32 cellular contexts compared by ENCODE assay signal in genomic region chr11:64930346-64930745, GRCh38. TPM values are rescaled to one million over a fixed set of nuclear protein-coding genes. Genes with fewer than 3 reads are reported as not detected.
"Had no signal": no experiment of that assay in that cellular context is flagged by ENCODE, and none has a peak within 500 bp of the region (broad histone marks: within the 10 kb centered on the region; RNA-seq: fewer than 3 reads in every experiment).

No MANE protein-coding gene starts in this region.

- DNase-seq: colonic mucosa; cortex of kidney; effector CD8-positive, alpha-beta T cell; effector memory CD8-positive, alpha-beta T cell; endodermal cell; erythroblast; esophagus squamous epithelium; foreskin fibroblast; foreskin melanocyte; gastrocnemius medialis; glutamatergic neuron; head of caudate nucleus; heart right ventricle; hippocampal formation; left cardiac atrium; left lung; left ventricle myocardium superior; lower lobe of right lung; mesenchymal stem cell; mucosa of descending colon; naive B cell had no signal

- H3K27ac Mint-ChIP-seq: dendritic cell treated with granulocyte-macrophage colony-stimulating factor and Interleukin-4, amounts not matched to agents 40 ng/mL and 50 ng/mL, for 4 days; effector memory CD8-positive, alpha-beta T cell; endodermal cell; mesothelial cell of epicardium had no signal

- ATAC-seq: effector memory CD8-positive, alpha-beta T cell; esophagus mucosa; gastrocnemius medialis; heart right ventricle; left cardiac atrium; left lung; left ventricle myocardium superior; lower lobe of right lung; mucosa of descending colon had no signal

- H3K9me3 Mint-ChIP-seq: dendritic cell treated with granulocyte-macrophage colony-stimulating factor and Interleukin-4, amounts not matched to agents 40 ng/mL and 50 ng/mL, for 4 days; effector memory CD8-positive, alpha-beta T cell; endodermal cell; mesothelial cell of epicardium; naive B cell had no signal

- H3K4me3 Mint-ChIP-seq: dendritic cell treated with granulocyte-macrophage colony-stimulating factor and Interleukin-4, amounts not matched to agents 40 ng/mL and 50 ng/mL, for 4 days; effector memory CD8-positive, alpha-beta T cell; endodermal cell; mesothelial cell of epicardium; naive B cell had no signal

- H3K4me3 ChIP-seq: colonic mucosa, esophagus squamous epithelium, gastrocnemius medialis, heart right ventricle, left lung, lower lobe of right lung, mucosa of descending colon had no signal

- H3K27ac ChIP-seq: colonic mucosa, epithelial cell of prostate, esophagus squamous epithelium, gastrocnemius medialis, heart right ventricle, left lung, lower lobe of right lung had no signal

- H3K27me3 Mint-ChIP-seq: effector memory CD8-positive, alpha-beta T cell; naive B cell had no signal

- H3K27me3 ChIP-seq: colonic mucosa, esophagus squamous epithelium, gastrocnemius medialis, heart right ventricle, left lung had no signal

- H3K9me3 ChIP-seq: colonic mucosa, esophagus squamous epithelium, gastrocnemius medialis, heart right ventricle, left lung, lower lobe of right lung, mucosa of descending colon had no signal

RNA-seq across cellular contexts. Expression of gene GPHA2, which starts 5.3 kb away (rescaled TPM):
- total RNA-seq: colonic mucosa, dermis microvascular lymphatic vessel endothelial cell, esophagus mucosa, esophagus squamous epithelium, gastrocnemius medialis, glomerular endothelial cell, heart right ventricle, kidney epithelial cell, left cardiac atrium, left lung, left ventricle myocardium superior, lower leg skin, lower lobe of right lung, lung microvascular endothelial cell, mesenteric fat pad, mesothelial cell of epicardium, mucosa of descending colon, myocyte had no signal

RNA-seq across cellular contexts. Expression of gene MAJIN, which starts 41.6 kb away (rescaled TPM):
- total RNA-seq: colonic mucosa, dermis microvascular lymphatic vessel endothelial cell, endodermal cell, esophagus mucosa, esophagus squamous epithelium, gastrocnemius medialis, glomerular endothelial cell, heart right ventricle, left cardiac atrium, left lung, left ventricle myocardium superior, lower leg skin, lower lobe of right lung, lung microvascular endothelial cell, mesenteric fat pad, mesothelial cell of epicardium, mucosa of descending colon, myocyte had no signal
